18 cellular contexts compared by ENCODE assay signal in genomic region chr9:36164361-36164760, GRCh38. TPM values are rescaled to one million over a fixed set of nuclear protein-coding genes. Genes with fewer than 3 reads are reported as not detected.
A peak's percentile ranks its signal among the peaks of the same experiment; 100 is the strongest.
DNase-seq lines count a peak whose midpoint lies in the region; ATAC-seq and TF ChIP-seq lines count a peak whose summit lies in the region.
"Had no signal": no experiment of that assay in that cellular context is flagged by ENCODE, and none has a peak within 500 bp of the region (broad histone marks: within the 10 kb centered on the region; RNA-seq: fewer than 3 reads in every experiment).

No MANE protein-coding gene starts in this region.

- TF ChIP-seq CTCF in left ventricle myocardium inferior (IDR thresholded peaks at IDR 0.05; ENCODE audit: borderline replicate concordance) (no peak), gastroesophageal sphincter (IDR thresholded peaks at IDR 0.05) (no peak), psoas muscle (IDR thresholded peaks at IDR 0.05) (no peak), uterus (IDR thresholded peaks at IDR 0.05) (no peak)

- no peak for DNase-seq in left ventricle myocardium inferior
- DNase-seq in left ventricle myocardium superior: no peak
- DNase-seq in psoas muscle: no peak
- DNase-seq in uterus: peak in 1 of 2 donors; percentile 55
- no peak for DNase-seq in activated naive CD8-positive, alpha-beta T cell treated with anti-CD3 and anti-CD28 coated beads for 36 hours
- DNase-seq: ACHN; activated CD8-positive, alpha-beta memory T cell treated with anti-CD3 and anti-CD28 coated beads for 24 hours; CD4-positive, CD25-positive, alpha-beta regulatory T cell; KG1; NCI-H1092; NCI-H748 treated with DMSO at 0.1 percent for 48 hours; Peyer's patch; T-cell had no signal

- no peak overlapping the region for H3K4me3 Mint-ChIP-seq in activated naive CD8-positive, alpha-beta T cell treated with anti-CD3 and anti-CD28 coated beads for 36 hours

- peaks cover 3% of the 10 kb centered on the region for H3K4me1 Mint-ChIP-seq in activated naive CD8-positive, alpha-beta T cell treated with anti-CD3 and anti-CD28 coated beads for 36 hours

- H3K9me3 Mint-ChIP-seq in activated naive CD8-positive, alpha-beta T cell treated with anti-CD3 and anti-CD28 coated beads for 36 hours: no peaks in the 10 kb centered on the region
- H3K9me3 Mint-ChIP-seq: CD4-positive, CD25-positive, alpha-beta regulatory T cell; T-cell had no signal

- ATAC-seq in left ventricle myocardium superior (no peak), gastroesophageal sphincter (no peak), psoas muscle (no peak), HG02885 (IDR thresholded peaks at IDR 0.05; ENCODE audit: poor library complexity, unreplicated experiment) (no peak), HG03108 (IDR thresholded peaks at IDR 0.05; ENCODE audit: unreplicated experiment) (no peak)
- ATAC-seq: esophagus mucosa, T-cell had no signal

- no peak overlapping the region for H3K4me3 ChIP-seq in left ventricle myocardium inferior
- no peak overlapping the region for H3K4me3 ChIP-seq in gastroesophageal sphincter
- no peak overlapping the region for H3K4me3 ChIP-seq in psoas muscle
- H3K4me3 ChIP-seq in uterus: no peak overlapping the region
- H3K4me3 ChIP-seq: Peyer's patch had no signal

- no peaks in the 10 kb centered on the region for H3K36me3 Mint-ChIP-seq in activated naive CD8-positive, alpha-beta T cell treated with anti-CD3 and anti-CD28 coated beads for 36 hours

- TF ChIP-seq POLR2A in gastroesophageal sphincter (IDR thresholded peaks at IDR 0.05) (no peak), uterus (IDR thresholded peaks at IDR 0.05) (no peak)

- H3K27ac Mint-ChIP-seq in activated naive CD8-positive, alpha-beta T cell treated with anti-CD3 and anti-CD28 coated beads for 36 hours: no peak overlapping the region

- H3K27me3 ChIP-seq in left ventricle myocardium inferior (ENCODE audit: low read depth): peaks cover 15% of the 10 kb centered on the region
- no peaks in the 10 kb centered on the region for H3K27me3 ChIP-seq in gastroesophageal sphincter
- H3K27me3 ChIP-seq in psoas muscle (ENCODE audit: insufficient read depth in 3 of 3, low read length in 2 of 3): peaks cover 0 to 23% (median 0%) of the 10 kb centered on the region in 3 donors
- no peaks in the 10 kb centered on the region for H3K27me3 ChIP-seq in uterus
- H3K27me3 ChIP-seq: Peyer's patch had no signal

- peaks cover 4% of the 10 kb centered on the region for H3K27me3 Mint-ChIP-seq in activated naive CD8-positive, alpha-beta T cell treated with anti-CD3 and anti-CD28 coated beads for 36 hours
- H3K27me3 Mint-ChIP-seq: CD4-positive, CD25-positive, alpha-beta regulatory T cell; T-cell had no signal

- H3K9me3 ChIP-seq in left ventricle myocardium inferior (replicated peaks): no peaks in the 10 kb centered on the region
- no peaks in the 10 kb centered on the region for H3K9me3 ChIP-seq in gastroesophageal sphincter
- no peaks in the 10 kb centered on the region for H3K9me3 ChIP-seq in psoas muscle
- H3K9me3 ChIP-seq in uterus: no peaks in the 10 kb centered on the region
- H3K9me3 ChIP-seq: Peyer's patch had no signal

- 72 to 89% methylated on average over 3 to 5 of the region's 6 CpGs for WGBS in gastroesophageal sphincter (ENCODE audit: low coverage in 1 of 2), 2 donors
- 44 to 66% (median 49%) methylated on average over 6 of the region's 6 CpGs for WGBS in psoas muscle, 3 donors

- peak overlapping the region; percentile 83 for H3K27ac ChIP-seq in left ventricle myocardium inferior (replicated peaks)
- H3K27ac ChIP-seq in gastroesophageal sphincter: peak overlapping the region in 3 of 4 donors; percentile 84 to 90 (median 85)
- H3K27ac ChIP-seq in psoas muscle: peak overlapping the region; percentile 63
- peak overlapping the region; percentile 86 to 96 for H3K27ac ChIP-seq in uterus

- intact Hi-C loops in left ventricle myocardium inferior (cut with micrococcal nuclease) (loop anchor here (5.0 kb wide), 1 partner anchor 62 kb away; no protein-coding TSS in a partner anchor), left ventricle myocardium superior (cut with micrococcal nuclease) (no loop called here), psoas muscle (cut with DNase I) (loop anchor here (2.0 to 5.0 kb wide), 2 partner anchors 62 to 262 kb away; no protein-coding TSS in a partner anchor), uterus (cut with DNase I; ENCODE audit: low total_unique reads) (loop anchor here (10.0 kb wide), 1 partner anchor 60 kb away; no protein-coding TSS in a partner anchor)

- H3K4me1 ChIP-seq in left ventricle myocardium inferior (peaks cover 40% of the 10 kb centered on the region), gastroesophageal sphincter (peaks cover 5 to 73% (median 22%) of the 10 kb centered on the region in 3 donors), psoas muscle (peaks cover 5% of the 10 kb centered on the region), uterus (peaks cover 0 to 20% of the 10 kb centered on the region in 2 donors)

- no peak for TF ChIP-seq EP300 in gastroesophageal sphincter (IDR thresholded peaks at IDR 0.05)

- H3K36me3 ChIP-seq in left ventricle myocardium inferior (no peaks in the 10 kb centered on the region), gastroesophageal sphincter (no peaks in the 10 kb centered on the region), psoas muscle (ENCODE audit: insufficient read depth in 1 of 2, low read depth in 1 of 2) (no peaks in the 10 kb centered on the region), uterus (no peaks in the 10 kb centered on the region)
- H3K36me3 ChIP-seq: Peyer's patch had no signal

RNA-seq across cellular contexts. Expression of gene CCIN, which starts 4.8 kb away (rescaled TPM):
- total RNA-seq in left ventricle myocardium inferior (not detected), left ventricle myocardium superior (0.17 TPM), gastroesophageal sphincter (1 to 10 TPM in 2 of 4 donors, under 1 TPM in 1, not detected in 1; 0.31 to 1.7 (median 1.5) TPM), psoas muscle (not detected), uterus (1 to 10 TPM in 2 of 4 donors, under 1 TPM in 2; 0.26 to 1.6 (median 0.99) TPM)
- polyA plus RNA-seq in psoas muscle: under 1 TPM in 2 of 3 donors, not detected in 1; 0.03 to 0.04 TPM
- not detected for total RNA-seq in activated naive CD8-positive, alpha-beta T cell treated with anti-CD3 and anti-CD28 coated beads for 36 hours
- total RNA-seq: esophagus mucosa, Peyer's patch, ureter had no signal

RNA-seq across cellular contexts. Expression of gene CLTA, which starts 26.4 kb away (rescaled TPM):
- total RNA-seq in left ventricle myocardium inferior (60.4 TPM), left ventricle myocardium superior (60.7 TPM), gastroesophageal sphincter (100 to 1,000 TPM; 136 to 195 (median 158) TPM), psoas muscle (10 to 100 TPM; 52.1 to 58.3 (median 54.6) TPM), uterus (100 to 1,000 TPM; 111 to 191 (median 141) TPM)
- polyA plus RNA-seq in psoas muscle: 100 to 1,000 TPM in 1 of 3 donors, 10 to 100 TPM in 2; 59.2 to 125 (median 75.9) TPM
- 100 to 1,000 TPM; 165 to 166 TPM for total RNA-seq in activated naive CD8-positive, alpha-beta T cell treated with anti-CD3 and anti-CD28 coated beads for 36 hours

RNA-seq across cellular contexts. Expression of gene GLIPR2, which starts 27.8 kb away (rescaled TPM):
- 8.7 TPM for total RNA-seq in left ventricle myocardium inferior
- 5.9 TPM for total RNA-seq in left ventricle myocardium superior
- 10 to 100 TPM; 52.8 to 76.8 (median 59.8) TPM for total RNA-seq in gastroesophageal sphincter
- 1 to 10 TPM; 3.6 to 6.5 (median 4.9) TPM for total RNA-seq in psoas muscle
- 1 to 10 TPM; 2.5 to 3.4 (median 3.2) TPM for polyA plus RNA-seq in psoas muscle
- total RNA-seq in uterus: 100 to 1,000 TPM in 1 of 4 donors, 10 to 100 TPM in 3; 25.6 to 109 (median 60.8) TPM
- 1 to 10 TPM; 5.3 to 6.6 TPM for total RNA-seq in activated naive CD8-positive, alpha-beta T cell treated with anti-CD3 and anti-CD28 coated beads for 36 hours
